Comparison of ENCODE assay signal across 10 cellular contexts in genomic region chr16:48498761-48499600, GRCh38.
DNase-seq lines count a peak whose midpoint lies in the region; ATAC-seq and TF ChIP-seq lines count a peak whose summit lies in the region.
"Had no signal": no experiment of that assay in that cellular context is flagged by ENCODE, and none has a peak within 500 bp of the region (broad histone marks: within the 10 kb centered on the region; RNA-seq: fewer than 3 reads in every experiment).

No MANE protein-coding gene starts in this region.

- no peak overlapping the region for H2BK12ac ChIP-seq in trophoblast cell (ENCODE audit: low read length)

- no peak for ATAC-seq in stimulated activated memory B cell treated with anti-CD40 and anti-IgM and Interleukin-4, amounts not matched to agents 10 μg/mL and 1 μg/mL and 100 μg/mL, for 72 hours

- no peaks in the 10 kb centered on the region for H3K79me2 ChIP-seq in trophoblast cell (ENCODE audit: control insufficient read depth, insufficient read depth, low read length, poor library complexity)

- H3K9me3 Mint-ChIP-seq in HFFc6: no peaks in the 10 kb centered on the region
- H3K9me3 Mint-ChIP-seq in stimulated activated memory B cell treated with anti-CD40 and anti-IgM and Interleukin-4, amounts not matched to agents 10 μg/mL and 1 μg/mL and 100 μg/mL, for 72 hours: peaks cover 7% of the 10 kb centered on the region

- no peak overlapping the region; the same call in 1 of the 2 replicates for H3K27ac Mint-ChIP-seq in HFFc6
- H3K27ac Mint-ChIP-seq in stimulated activated memory B cell treated with anti-CD40 and anti-IgM and Interleukin-4, amounts not matched to agents 10 μg/mL and 1 μg/mL and 100 μg/mL, for 72 hours: peak overlapping the region; percentile 15

- 0 out of 2 replicates have a peak, but pooled peaks cover 3% of the 10 kb centered on the region for H3K27me3 Mint-ChIP-seq in HFFc6 (ENCODE audit: insufficient read depth)
- no peaks in the 10 kb centered on the region for H3K27me3 Mint-ChIP-seq in stimulated activated memory B cell treated with anti-CD40 and anti-IgM and Interleukin-4, amounts not matched to agents 10 μg/mL and 1 μg/mL and 100 μg/mL, for 72 hours

- no peaks in the 10 kb centered on the region for H3K27me3 ChIP-seq in adrenal gland
- H3K27me3 ChIP-seq in left ventricle myocardium inferior (ENCODE audit: low read depth): no peaks in the 10 kb centered on the region
- no peaks in the 10 kb centered on the region for H3K27me3 ChIP-seq in trophoblast cell (ENCODE audit: insufficient read depth, low read length)

- no peak overlapping the region for H2AK5ac ChIP-seq in trophoblast cell (ENCODE audit: low read length)

- peaks cover 27% of the 10 kb centered on the region for H3K4me1 Mint-ChIP-seq in HFFc6 (ENCODE audit: low read depth)
- no peaks in the 10 kb centered on the region for H3K4me1 Mint-ChIP-seq in stimulated activated memory B cell treated with anti-CD40 and anti-IgM and Interleukin-4, amounts not matched to agents 10 μg/mL and 1 μg/mL and 100 μg/mL, for 72 hours

- TF ChIP-seq CTCF in HFFc6 (IDR thresholded peaks at IDR 0.05) (no peak), adrenal gland (IDR thresholded peaks at IDR 0.05) (no peak), left ventricle myocardium inferior (IDR thresholded peaks at IDR 0.05; ENCODE audit: borderline replicate concordance) (no peak)

- intact Hi-C loops in adrenal gland (cut with DNase I): no loop called here
- intact Hi-C loops in left ventricle myocardium inferior (cut with micrococcal nuclease): no loop called here

- H3K36me3 Mint-ChIP-seq in HFFc6 (ENCODE audit: low read depth): no peaks in the 10 kb centered on the region
- H3K36me3 Mint-ChIP-seq in stimulated activated memory B cell treated with anti-CD40 and anti-IgM and Interleukin-4, amounts not matched to agents 10 μg/mL and 1 μg/mL and 100 μg/mL, for 72 hours: peaks cover 6% of the 10 kb centered on the region

- peak; percentile 42 for DNase-seq in HFFc6
- peak; percentile 60 to 88 (median 79) for DNase-seq in adrenal gland
- no peak for DNase-seq in left ventricle myocardium inferior
- DNase-seq in hepatic stellate cell (ENCODE audit: low spot score): no peak
- DNase-seq in NCI-H524 (lab: John Stamatoyannopoulos, UW): no peak
- DNase-seq in HK-2 (ENCODE audit: unreplicated experiment): no peak
- no peak for DNase-seq in trophoblast cell
- DNase-seq: activated gamma-delta T cell treated with Interleukin-2 at 50 U/mL for 16 hours, H7 had no signal

- WGBS in adrenal gland, 4 donors: 50 to 60% (median 57%) methylated on average over 6 of the region's 6 CpGs
- WGBS in trophoblast cell (ENCODE audit: extremely low coverage, insufficient coverage, insufficient read length): no CpG with 5 or more reads among the region's 6 CpGs

- peaks cover 18 to 23% of the 10 kb centered on the region in 2 donors for H3K4me1 ChIP-seq in adrenal gland (replicated peaks in 1 of 2)
- peaks cover 46% of the 10 kb centered on the region for H3K4me1 ChIP-seq in left ventricle myocardium inferior
- no peaks in the 10 kb centered on the region for H3K4me1 ChIP-seq in trophoblast cell (ENCODE audit: control insufficient read depth in 1 of 2, insufficient read depth in 2 of 2, low read length in 2 of 2)

- H3K14ac ChIP-seq in trophoblast cell (ENCODE audit: low read length): no peak overlapping the region

- H3K9me3 ChIP-seq in adrenal gland (replicated peaks in 1 of 3) (no peaks in the 10 kb centered on the region), left ventricle myocardium inferior (replicated peaks) (peaks cover 11% of the 10 kb centered on the region), trophoblast cell (ENCODE audit: insufficient read depth, low read depth, low read length) (peaks cover 2% of the 10 kb centered on the region)

- H2BK5ac ChIP-seq in trophoblast cell (ENCODE audit: low read depth, low read length, poor library complexity): no peak overlapping the region

- no peak overlapping the region for H3K4me3 ChIP-seq in adrenal gland
- no peak overlapping the region for H3K4me3 ChIP-seq in left ventricle myocardium inferior
- H3K4me3 ChIP-seq in trophoblast cell (ENCODE audit: low read depth, low read length): no peak overlapping the region

- no peak overlapping the region for H3K9ac ChIP-seq in trophoblast cell (ENCODE audit: low read length)

- no peak overlapping the region for H2AFZ ChIP-seq in trophoblast cell (ENCODE audit: insufficient read depth, low read length, poor library complexity)

- no peak overlapping the region for H4K91ac ChIP-seq in trophoblast cell (ENCODE audit: low read depth, low read length)

- no peak overlapping the region for H2BK120ac ChIP-seq in trophoblast cell (ENCODE audit: insufficient read depth, low read length, poor library complexity)

- H3K36me3 ChIP-seq in adrenal gland (replicated peaks in 1 of 2): no peaks in the 10 kb centered on the region
- no peaks in the 10 kb centered on the region for H3K36me3 ChIP-seq in left ventricle myocardium inferior
- H3K36me3 ChIP-seq in trophoblast cell (ENCODE audit: control insufficient read depth in 1 of 2, insufficient read depth in 2 of 2, low read length in 2 of 2): no peaks in the 10 kb centered on the region

- no peak overlapping the region for H3K23ac ChIP-seq in trophoblast cell (ENCODE audit: low read length)

- H3K79me1 ChIP-seq in trophoblast cell (ENCODE audit: low read length): no peaks in the 10 kb centered on the region

- H3K18ac ChIP-seq in trophoblast cell (ENCODE audit: low read length): no peak overlapping the region

- no peak overlapping the region for H3K4me2 ChIP-seq in trophoblast cell (ENCODE audit: low read length)

- no peak for TF ChIP-seq POLR2A in adrenal gland (IDR thresholded peaks at IDR 0.05)

- H3K27ac ChIP-seq in adrenal gland (peak overlapping the region in 3 of 5 donors; percentile 64 to 75 (median 64)), left ventricle myocardium inferior (replicated peaks) (peak overlapping the region; percentile 77), trophoblast cell (ENCODE audit: low read depth, low read length) (no peak overlapping the region)

- no peak overlapping the region for H3K4me3 Mint-ChIP-seq in HFFc6
- H3K4me3 Mint-ChIP-seq in stimulated activated memory B cell treated with anti-CD40 and anti-IgM and Interleukin-4, amounts not matched to agents 10 μg/mL and 1 μg/mL and 100 μg/mL, for 72 hours: no peak overlapping the region

- H4K12ac ChIP-seq in trophoblast cell (ENCODE audit: low read depth, low read length): no peak overlapping the region

- no peak overlapping the region for H4K8ac ChIP-seq in trophoblast cell (ENCODE audit: low read depth, low read length)

- no peak overlapping the region for H3K4ac ChIP-seq in trophoblast cell (ENCODE audit: low read depth, low read length)

Comparison
In these comparisons a context has a peak if more than half of its experiments do, and no peak if none do; other contexts are left out.
1. DNase-seq: peak in HFFc6 (single experiment) and adrenal gland (7 of 7); none in left ventricle myocardium inferior (single experiment), hepatic stellate cell (single experiment), NCI-H524 (0 of 2), HK-2 (single experiment) and trophoblast cell (0 of 2).